Comparison of ENCODE assay signal across 8 cellular contexts in the genomic region with DNA sequence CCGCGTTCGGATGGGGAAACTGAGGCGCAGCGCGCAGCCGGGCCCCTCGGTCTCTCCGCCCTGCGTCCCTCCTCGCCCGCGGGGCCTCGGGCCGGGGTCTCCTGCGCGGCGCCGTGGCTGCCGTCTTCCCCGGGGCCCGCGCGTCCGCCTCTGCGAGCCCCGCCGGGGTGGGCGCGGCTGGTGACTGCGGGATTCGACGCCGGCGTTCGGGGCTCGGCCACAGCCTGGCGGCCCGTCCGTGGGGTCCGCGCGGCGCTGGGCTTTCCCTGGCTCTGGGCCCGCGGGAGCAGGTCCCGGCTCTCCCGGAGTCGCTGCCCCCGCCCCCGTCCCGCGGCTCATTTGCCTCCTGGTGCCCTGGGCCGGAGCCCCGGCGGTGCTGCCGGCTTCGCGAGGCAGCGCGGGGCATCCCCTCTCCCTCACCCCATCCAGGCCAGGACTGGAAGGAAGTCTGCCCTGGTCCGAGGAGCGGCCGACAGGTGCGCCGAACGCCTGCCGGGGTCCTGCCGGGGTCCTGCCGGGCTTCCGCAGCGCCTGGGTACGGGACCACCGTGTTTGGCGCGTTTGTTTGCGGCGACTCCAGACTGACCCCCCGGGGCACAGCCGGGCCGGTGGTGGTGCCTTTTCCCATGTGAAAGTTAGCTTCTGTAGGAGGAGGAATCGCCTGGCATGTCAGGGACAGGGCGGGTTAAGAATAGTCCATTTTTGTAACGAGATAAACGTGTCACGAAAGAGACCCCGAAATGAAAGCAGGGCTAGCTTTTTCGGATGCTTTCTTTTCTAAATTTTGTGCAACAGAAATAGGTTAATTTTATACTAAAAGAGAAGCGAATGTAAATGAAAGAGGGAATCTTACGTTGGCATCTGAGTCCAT. TPM values are rescaled to one million over a fixed set of nuclear protein-coding genes. Genes with fewer than 3 reads are reported as not detected.
DNase-seq lines count a peak whose midpoint lies in the region; ATAC-seq and TF ChIP-seq lines count a peak whose summit lies in the region.

No MANE protein-coding gene starts in this region.

- ATAC-seq in HG03280 (IDR thresholded peaks at IDR 0.05; ENCODE audit: unreplicated experiment) (peak; percentile 14), left colon (peak; percentile 22)

- intact Hi-C loops in left colon (cut with DNase I, micrococcal nuclease) = loop anchor here in 1 of 2 donors (5.0 kb wide), 1 partner anchor 105 kb away; no protein-coding TSS in a partner anchor

- peak; percentile 56 for DNase-seq in astrocyte of the hippocampus (ENCODE audit: low read depth, low spot score)
- no peak for DNase-seq in left colon
- peak in 1 of 2 donors; percentile 65 for DNase-seq in suprapubic skin (ENCODE audit: low spot score in 2 of 2)
- no peak for DNase-seq in NCI-H1436 (lab: John Stamatoyannopoulos, UW)
- no peak for DNase-seq in HUDEP-2 (lab: John Stamatoyannopoulos, UW; ENCODE audit: unreplicated experiment in 76 of 76)
- DNase-seq in SHP77 treated with DMSO at 0.1 percent for 48 hours (lab: John Stamatoyannopoulos, UW) = no peak

- 8% methylated on average over 14 of the region's 90 CpGs for WGBS in suprapubic skin

- H3K9me3 ChIP-seq in suprapubic skin = no peaks in the 10 kb centered on the region

- TF ChIP-seq POLR2A in suprapubic skin (IDR thresholded peaks at IDR 0.05) = no peak

- peaks cover 60% of the 10 kb centered on the region for H3K4me1 ChIP-seq in suprapubic skin

- H3K4me3 ChIP-seq in GM08714 (ENCODE audit: low read length) = peak overlapping the region; percentile 93
- peak overlapping the region; percentile 100 for H3K4me3 ChIP-seq in suprapubic skin

- TF ChIP-seq EP300 in suprapubic skin (IDR thresholded peaks at IDR 0.05) = no peak

- H3K27me3 ChIP-seq in suprapubic skin = no peaks in the 10 kb centered on the region

- TF ChIP-seq CTCF in suprapubic skin (IDR thresholded peaks at IDR 0.05) = no peak

- H3K27ac ChIP-seq in suprapubic skin = peak overlapping the region; percentile 75

- H3K36me3 ChIP-seq in suprapubic skin = peaks cover 26% of the 10 kb centered on the region

RNA-seq across cellular contexts. Expression of a gene that starts 0.7 kb away (rescaled TPM):
- 10 to 100 TPM; 37.2 to 39.5 TPM for total RNA-seq in left colon
- total RNA-seq in suprapubic skin = 10 to 100 TPM; 17.5 to 35.6 (median 23.1) TPM

RNA-seq across cellular contexts. Expression of a gene that starts 42.6 kb away (rescaled TPM):
- total RNA-seq in left colon = 10 to 100 TPM; 20.8 to 22.7 TPM
- total RNA-seq in suprapubic skin = 100 to 1,000 TPM; 214 to 283 (median 260) TPM

Comparison
In these comparisons a context has a peak if more than half of its experiments do, and no peak if none do; other contexts are left out.
1. RNA of a gene that starts 42.6 kb away (total RNA-seq): 214 to 283 TPM in suprapubic skin; 20.8 to 22.7 TPM in left colon; every median in the first group is over 4 times any median in the second.